In the genomic region with DNA sequence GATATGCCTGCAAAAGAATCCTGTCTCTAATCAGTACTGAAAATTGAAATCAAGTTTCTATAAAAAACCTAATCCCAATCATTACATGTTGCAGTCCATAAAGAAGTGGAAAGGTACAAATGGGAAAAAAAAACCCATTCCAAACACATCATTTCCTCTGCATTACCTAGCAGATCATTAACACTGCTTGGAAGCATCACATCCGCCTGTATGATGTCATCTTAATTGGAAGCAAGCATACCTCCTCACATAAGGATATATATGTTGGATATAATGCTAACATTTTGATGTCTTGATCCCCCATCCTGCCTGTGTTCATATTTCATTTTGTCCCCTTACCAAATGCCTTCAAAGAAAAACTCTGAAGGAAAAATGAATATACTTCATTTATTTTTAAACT, we compare ENCODE assay signal across 15 cellular contexts.
"Had no signal": no experiment of that assay in that cellular context is flagged by ENCODE, and none has a peak within 500 bp of the region (broad histone marks: within the 10 kb centered on the region; RNA-seq: fewer than 3 reads in every experiment).

No MANE protein-coding gene starts in this region.

- H3K27me3 Mint-ChIP-seq: dendritic cell treated with granulocyte-macrophage colony-stimulating factor and Interleukin-4, amounts not matched to agents 40 ng/mL and 50 ng/mL, for 4 days; effector memory CD8-positive, alpha-beta T cell; naive thymus-derived CD8-positive, alpha-beta T cell; type B pancreatic cell had no signal

- ATAC-seq: effector memory CD8-positive, alpha-beta T cell; gastroesophageal sphincter; naive thymus-derived CD8-positive, alpha-beta T cell; stimulated activated naive CD8-positive, alpha-beta T cell treated with anti-CD3 and anti-CD28 coated beads, Interleukin-15, Interleukin-2, amounts not matched to agents 100 U/mL and 50 U/mL, for 24 hours had no signal

- DNase-seq: cerebellar nuclear complex; effector memory CD8-positive, alpha-beta T cell; esophagus squamous epithelium; foreskin fibroblast; glutamatergic neuron; kidney; mammary epithelial cell; naive thymus-derived CD8-positive, alpha-beta T cell; small intestine; stimulated activated CD4-positive, alpha-beta T cell treated with anti-CD3 and anti-CD28 coated beads, Interleukin-12 subunit alpha, Interleukin-12 subunit beta, amount 100 ng/mL, for 4 hours; stimulated activated naive CD8-positive, alpha-beta T cell treated with anti-CD3 and anti-CD28 coated beads, Interleukin-15, Interleukin-2, amounts not matched to agents 100 U/mL and 50 U/mL, for 24 hours; thyroid gland had no signal

- H3K4me3 Mint-ChIP-seq: dendritic cell treated with granulocyte-macrophage colony-stimulating factor and Interleukin-4, amounts not matched to agents 40 ng/mL and 50 ng/mL, for 4 days; type B pancreatic cell had no signal

- H3K27ac Mint-ChIP-seq: dendritic cell treated with granulocyte-macrophage colony-stimulating factor and Interleukin-4, amounts not matched to agents 40 ng/mL and 50 ng/mL, for 4 days; type B pancreatic cell had no signal
